31 cellular contexts compared by ENCODE assay signal in genomic region chr2:38940746-38941145, GRCh38.
"Had no signal": no experiment of that assay in that cellular context is flagged by ENCODE, and none has a peak within 500 bp of the region (broad histone marks: within the 10 kb centered on the region; RNA-seq: fewer than 3 reads in every experiment).

No MANE protein-coding gene starts in this region.

- H3K36me3 Mint-ChIP-seq: natural killer cell; neural progenitor cell; stimulated activated memory B cell treated with anti-CD40 and anti-IgM and Interleukin-4, amounts not matched to agents 10 μg/mL and 1 μg/mL and 100 μg/mL, for 72 hours had no signal

- H3K4me3 ChIP-seq: neural progenitor cell, ovary, psoas muscle, skin epidermis, smooth muscle cell, spleen, suprapubic skin, testis, tibial artery, transverse colon, upper lobe of right lung, uterus had no signal

- H2AFZ ChIP-seq: neural progenitor cell, parathyroid adenoma had no signal

- DNase-seq: natural killer cell; occipital lobe; ovary; posterior cingulate gyrus; psoas muscle; right cardiac atrium; spleen; stimulated activated CD4-positive, alpha-beta T cell treated with anti-CD3 and anti-CD28 coated beads, Interleukin-12 subunit alpha, Interleukin-12 subunit beta, amount 100 ng/mL, for 4 hours; stimulated activated CD4-positive, alpha-beta T cell treated with anti-CD3 and anti-CD28 coated beads, Interleukin-1b, Interleukin-23, amount 100 ng/mL, for 48 hours; stimulated activated CD4-positive, alpha-beta T cell treated with anti-CD3 and anti-CD28 coated beads, Interleukin-4, amount 100 ng/mL, for 1 hour; stimulated activated CD4-positive, alpha-beta T cell treated with anti-CD3 and anti-CD28 coated beads, Interleukin-4, amount 100 ng/mL, for 4 hours; stimulated activated CD8-positive, alpha-beta memory T cell treated with anti-CD3 and anti-CD28 coated beads, Interleukin-4, amount 100 ng/mL, for 48 hours; stimulated activated naive CD4-positive, alpha-beta T cell; stimulated activated naive CD8-positive, alpha-beta T cell treated with anti-CD3 and anti-CD28 coated beads, Interleukin-15, amount 100 ng/mL, for 72 hours; stimulated activated naive CD8-positive, alpha-beta T cell treated with anti-CD3 and anti-CD28 coated beads, Interleukin-15, Interleukin-2, amounts not matched to agents 100 U/mL and 50 U/mL, for 24 hours; substantia nigra; testis; tibial artery; transverse colon; upper lobe of right lung; uterus had no signal

- H3K9me3 Mint-ChIP-seq: natural killer cell; nephron; neural progenitor cell; stimulated activated memory B cell treated with anti-CD40 and anti-IgM and Interleukin-4, amounts not matched to agents 10 μg/mL and 1 μg/mL and 100 μg/mL, for 72 hours; stimulated activated naive CD8-positive, alpha-beta T cell treated with anti-CD3 and anti-CD28 coated beads, Interleukin-15, amount 100 ng/mL, for 72 hours; type B pancreatic cell had no signal

- H3K27me3 ChIP-seq: neural progenitor cell, ovary, spleen, suprapubic skin, testis, tibial artery, transverse colon, upper lobe of right lung, uterus had no signal

- H3K27ac Mint-ChIP-seq: natural killer cell; nephron; neural progenitor cell; progenitor cell of endocrine pancreas; stimulated activated memory B cell treated with anti-CD40 and anti-IgM and Interleukin-4, amounts not matched to agents 10 μg/mL and 1 μg/mL and 100 μg/mL, for 72 hours; stimulated activated naive CD8-positive, alpha-beta T cell treated with anti-CD3 and anti-CD28 coated beads, Interleukin-15, amount 100 ng/mL, for 72 hours; type B pancreatic cell had no signal

- ATAC-seq: natural killer cell; psoas muscle; right cardiac atrium; sciatic nerve; stimulated activated memory B cell treated with anti-CD40 and anti-IgM and Interleukin-4, amounts not matched to agents 10 μg/mL and 1 μg/mL and 100 μg/mL, for 72 hours; stimulated activated naive CD8-positive, alpha-beta T cell treated with anti-CD3 and anti-CD28 coated beads, Interleukin-15, amount 100 ng/mL, for 72 hours; stimulated activated naive CD8-positive, alpha-beta T cell treated with anti-CD3 and anti-CD28 coated beads, Interleukin-15, Interleukin-2, amounts not matched to agents 100 U/mL and 50 U/mL, for 24 hours; upper lobe of right lung had no signal

- H3K27ac ChIP-seq: neural progenitor cell, ovary, parathyroid adenoma, psoas muscle, skin epidermis, spleen, suprapubic skin, testis, tibial artery, transverse colon, upper lobe of right lung, uterus had no signal

- H3K4me1 ChIP-seq: parathyroid adenoma, psoas muscle, spleen, suprapubic skin, tibial artery, transverse colon, upper lobe of right lung, uterus had no signal

- H3K36me3 ChIP-seq: neural progenitor cell, ovary, spleen, suprapubic skin, tibial artery, transverse colon, upper lobe of right lung, uterus had no signal

- H3K4me1 Mint-ChIP-seq: natural killer cell; nephron; stimulated activated memory B cell treated with anti-CD40 and anti-IgM and Interleukin-4, amounts not matched to agents 10 μg/mL and 1 μg/mL and 100 μg/mL, for 72 hours; stimulated activated naive CD8-positive, alpha-beta T cell treated with anti-CD3 and anti-CD28 coated beads, Interleukin-15, amount 100 ng/mL, for 72 hours had no signal

- H3K9me3 ChIP-seq: ovary, psoas muscle, spleen, suprapubic skin, testis, tibial artery, transverse colon, upper lobe of right lung, uterus had no signal

- H3K9ac ChIP-seq: neural progenitor cell, parathyroid adenoma had no signal

- H3K27me3 Mint-ChIP-seq: progenitor cell of endocrine pancreas; stimulated activated naive CD8-positive, alpha-beta T cell treated with anti-CD3 and anti-CD28 coated beads, Interleukin-15, amount 100 ng/mL, for 72 hours; type B pancreatic cell had no signal

- H3K79me2 ChIP-seq: parathyroid adenoma had no signal

- H3K4me2 ChIP-seq: neural progenitor cell, smooth muscle cell had no signal

- H3K4me3 Mint-ChIP-seq: natural killer cell; nephron; neural progenitor cell; stimulated activated memory B cell treated with anti-CD40 and anti-IgM and Interleukin-4, amounts not matched to agents 10 μg/mL and 1 μg/mL and 100 μg/mL, for 72 hours; stimulated activated naive CD8-positive, alpha-beta T cell treated with anti-CD3 and anti-CD28 coated beads, Interleukin-15, amount 100 ng/mL, for 72 hours; type B pancreatic cell had no signal
